Comparison of ENCODE assay signal across 23 cellular contexts in the genomic region with DNA sequence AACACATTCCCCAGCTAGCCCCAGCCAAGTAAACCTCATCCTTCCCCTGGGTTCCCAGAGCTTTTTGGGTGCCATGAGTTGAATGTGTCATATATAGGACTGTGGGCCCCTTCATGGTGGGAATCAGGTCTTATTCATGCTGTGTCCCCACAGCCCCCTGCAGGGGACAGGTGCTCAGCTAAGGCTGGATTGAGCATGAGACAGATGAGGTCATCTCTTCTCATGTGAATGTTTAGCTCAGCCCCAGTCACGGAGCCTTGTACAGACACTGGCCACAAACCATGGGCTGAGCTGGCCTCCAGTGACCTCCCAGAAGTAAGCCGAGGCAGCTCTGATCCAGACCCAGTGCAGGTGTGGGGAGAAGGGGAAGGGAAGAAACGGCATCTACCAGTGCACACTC.
"Had no signal": no experiment of that assay in that cellular context is flagged by ENCODE, and none has a peak within 500 bp of the region (broad histone marks: within the 10 kb centered on the region; RNA-seq: fewer than 3 reads in every experiment).

No MANE protein-coding gene starts in this region.

- H3K9ac ChIP-seq: parathyroid adenoma had no signal

- H3K27ac Mint-ChIP-seq: activated B cell treated with CpG ODN at 0.5 μM for 24 hours; activated CD8-positive, alpha-beta T cell treated with anti-CD3 and anti-CD28 coated beads, Interleukin-2, amount 10 ng/mL, durations not matched to agents 7 days and 5 days; activated naive CD8-positive, alpha-beta T cell; activated T-cell treated with anti-CD3 and anti-CD28 coated beads, Interleukin-2, amount 50 U/mL, for 72 hours had no signal

- H3K9me3 ChIP-seq: lower lobe of right lung, tibial artery had no signal

- H3K27ac ChIP-seq: brain microvascular endothelial cell, lower lobe of right lung, parathyroid adenoma, tibial artery had no signal

- FAIRE-seq: endothelial cell of umbilical vein, urothelium cell line had no signal

- H3K4me1 Mint-ChIP-seq: activated B cell treated with CpG ODN at 0.5 μM for 24 hours had no signal

- H3K4me3 Mint-ChIP-seq: activated B cell treated with CpG ODN at 0.5 μM for 24 hours; activated CD8-positive, alpha-beta T cell treated with anti-CD3 and anti-CD28 coated beads, Interleukin-2, amount 10 ng/mL, durations not matched to agents 7 days and 5 days; activated naive CD8-positive, alpha-beta T cell; activated T-cell treated with anti-CD3 and anti-CD28 coated beads, Interleukin-2, amount 50 U/mL, for 72 hours had no signal

- DNase-seq: activated B cell treated with CpG ODN at 0.5 μM for 24 hours; activated CD4-positive, alpha-beta T cell treated with anti-CD3 and anti-CD28 coated beads for 48 hours; activated CD8-positive, alpha-beta memory T cell treated with anti-CD3 and anti-CD28 coated beads, Interleukin-2, amount 50 U/mL, for 4 hours; activated CD8-positive, alpha-beta T cell treated with anti-CD3 and anti-CD28 coated beads, Interleukin-2, amount 10 ng/mL, durations not matched to agents 7 days and 5 days; activated gamma-delta T cell; activated T-cell treated with anti-CD3 and anti-CD28 coated beads, Interleukin-2, amount 50 U/mL, for 72 hours; amniotic stem cell; brain microvascular endothelial cell; cerebellar nuclear complex; effector CD8-positive, alpha-beta T cell; foreskin fibroblast; head of caudate nucleus; left colon; lower lobe of right lung; midbrain; stimulated activated CD4-positive, alpha-beta T cell treated with anti-CD3 and anti-CD28 coated beads, Interleukin-2, amount 100 ng/mL, for 48 hours; stimulated activated naive CD4-positive, alpha-beta T cell; T-helper 2 cell; tibial artery had no signal

- ATAC-seq: activated CD8-positive, alpha-beta T cell treated with anti-CD3 and anti-CD28 coated beads, Interleukin-2, amount 10 ng/mL, durations not matched to agents 7 days and 5 days; activated T-cell treated with anti-CD3 and anti-CD28 coated beads, Interleukin-2, amount 50 U/mL, for 72 hours; left colon; lower lobe of right lung had no signal

- H2AFZ ChIP-seq: parathyroid adenoma had no signal

- H3K4me1 ChIP-seq: lower lobe of right lung had no signal

- H3K4me3 ChIP-seq: lower lobe of right lung, tibial artery had no signal

- H3K27me3 ChIP-seq: brain microvascular endothelial cell, tibial artery had no signal

- H3K9me3 Mint-ChIP-seq: activated B cell treated with CpG ODN at 0.5 μM for 24 hours; activated T-cell treated with anti-CD3 and anti-CD28 coated beads, Interleukin-2, amount 50 U/mL, for 72 hours had no signal

- H3K27me3 Mint-ChIP-seq: activated naive CD8-positive, alpha-beta T cell had no signal

- H3K36me3 Mint-ChIP-seq: activated naive CD8-positive, alpha-beta T cell had no signal

- H3K36me3 ChIP-seq: brain microvascular endothelial cell, lower lobe of right lung had no signal
